Comparison of ENCODE assay signal across 9 cellular contexts in genomic region chr19:56348289-56348877, GRCh38. TPM values are rescaled to one million over a fixed set of nuclear protein-coding genes. Genes with fewer than 3 reads are reported as not detected.
DNase-seq lines count a peak whose midpoint lies in the region; ATAC-seq and TF ChIP-seq lines count a peak whose summit lies in the region.
"Had no signal": no experiment of that assay in that cellular context is flagged by ENCODE, and none has a peak within 500 bp of the region (broad histone marks: within the 10 kb centered on the region; RNA-seq: fewer than 3 reads in every experiment).

No MANE protein-coding gene starts in this region.

- no peak overlapping the region for H3K9ac ChIP-seq in colonic mucosa (ENCODE audit: low read depth in 2 of 2, low read length in 2 of 2)

- no peaks in the 10 kb centered on the region for H3K4me1 Mint-ChIP-seq in MCF 10A (ENCODE audit: insufficient read depth, unreplicated experiment)

- H3K4me3 ChIP-seq in breast epithelium (no peak overlapping the region), LNCaP clone FGC (ENCODE audit: low read depth, low read length) (no peak overlapping the region), astrocyte of the cerebellum (ENCODE audit: low read depth, low read length) (no peak overlapping the region), colonic mucosa (no peak overlapping the region)

- in situ Hi-C loops in astrocyte of the cerebellum (cut with HindIII; ENCODE audit: low sequenced_read_pairs): no loop called here

- H3K36me3 ChIP-seq in breast epithelium: no peaks in the 10 kb centered on the region
- H3K36me3 ChIP-seq in colonic mucosa: no peaks in the 10 kb centered on the region

- H3K9me3 Mint-ChIP-seq in MCF 10A (ENCODE audit: unreplicated experiment): peaks cover 14% of the 10 kb centered on the region

- TF ChIP-seq POLR2A in breast epithelium (IDR thresholded peaks at IDR 0.05): no peak

- no peaks in the 10 kb centered on the region for H3K27me3 ChIP-seq in breast epithelium
- H3K27me3 ChIP-seq in colonic mucosa: no peaks in the 10 kb centered on the region

- H3K36me3 Mint-ChIP-seq in MCF 10A (ENCODE audit: insufficient read depth, unreplicated experiment): no peaks in the 10 kb centered on the region

- no peaks in the 10 kb centered on the region for H3K4me1 ChIP-seq in breast epithelium
- H3K4me1 ChIP-seq in colonic mucosa: no peaks in the 10 kb centered on the region

- intact Hi-C loops in MCF 10A (cut with micrococcal nuclease): no loop called here
- intact Hi-C loops in breast epithelium (cut with DNase I; ENCODE audit: low total_unique reads): loop anchor here (5.0 kb wide), 1 partner anchor 284 kb away; no protein-coding TSS in a partner anchor
- intact Hi-C loops in colonic mucosa (cut with DNase I): no loop called here

- H3K9me3 ChIP-seq in breast epithelium (no peaks in the 10 kb centered on the region), colonic mucosa (no peaks in the 10 kb centered on the region)

- H3K27me3 Mint-ChIP-seq in MCF 10A (ENCODE audit: insufficient read depth, unreplicated experiment): no peaks in the 10 kb centered on the region

- no peak overlapping the region for H3K4me3 Mint-ChIP-seq in MCF 10A (ENCODE audit: unreplicated experiment)

- no peak overlapping the region for H3K27ac Mint-ChIP-seq in MCF 10A (ENCODE audit: low read depth, unreplicated experiment)

- TF ChIP-seq CTCF in MCF 10A (IDR thresholded peaks at IDR 0.05; ENCODE audit: unreplicated experiment) (peak; percentile 32), breast epithelium (IDR thresholded peaks at IDR 0.05) (no peak), LNCaP clone FGC (IDR thresholded peaks at IDR 0.05; ENCODE audit: control insufficient read depth, extremely low read depth, insufficient read depth) (peak; percentile 27; the same call in 1 of the 2 replicates), astrocyte of the cerebellum (IDR thresholded peaks at IDR 0.05; ENCODE audit: low read depth, low read length, missing control alignments) (peak; percentile 9), colonic mucosa (IDR thresholded peaks at IDR 0.05) (no peak)

- CTCF ChIA-PET in MCF 10A (lab: Yijun Ruan, JAX): interaction anchor here (0.6 to 2.5 kb wide), 23 partner anchors 12 to 716 kb away, joined by 3 to 35 read pairs (median 4); no protein-coding TSS in a partner anchor

- H3K27ac ChIP-seq in breast epithelium (no peak overlapping the region), colonic mucosa (no peak overlapping the region)

- POLR2A ChIA-PET in MCF 10A (lab: Yijun Ruan, JAX): interaction anchor here (0.6 kb wide), 2 partner anchors 34 to 705 kb away, joined by 3 read pairs; partner anchors contain the start of genes ZNF581 and ZSCAN5A

- peak; percentile 20 for DNase-seq in MCF 10A (ENCODE audit: unreplicated experiment)
- no peak for DNase-seq in breast epithelium (ENCODE audit: low spot score in 2 of 2)
- no peak for DNase-seq in LNCaP clone FGC (ENCODE audit: low read depth)
- no peak for DNase-seq in astrocyte of the cerebellum (ENCODE audit: low read depth)
- peak in 2 of 3 donors; percentile 6 to 27 for DNase-seq in stimulated activated CD4-positive, alpha-beta T cell treated with anti-CD3 and anti-CD28 coated beads, TNF-alpha, amount 100 ng/mL, for 48 hours (ENCODE audit: low read depth in 3 of 3)
- no peak for DNase-seq in T-helper 9 cell
- DNase-seq in colonic mucosa: no peak
- DNase-seq: glutamatergic neuron had no signal

- BruUV-seq in MCF 10A (replicated peaks; lab: Mats Ljungman, UMichigan): no TSS peak

- ATAC-seq in GM18858 (IDR thresholded peaks at IDR 0.05; ENCODE audit: unreplicated experiment): no peak

RNA-seq across cellular contexts. Expression of gene ZSCAN5A, which starts 33.7 kb away (rescaled TPM):
- total RNA-seq in MCF 10A (2022) (6.2 and 8.1 TPM in 2 replicates), breast epithelium (10 to 100 TPM in 2 of 3 donors, 1 to 10 TPM in 1; 6.2 to 13.3 (median 12.5) TPM), colonic mucosa (10 to 100 TPM in 1 of 2 donors, 1 to 10 TPM in 1; 9.8 to 12.1 TPM)

RNA-seq across cellular contexts. Expression of gene ZNF582, which starts 45.0 kb away (rescaled TPM):
- total RNA-seq in MCF 10A (2022) (not detected in 2 replicates), breast epithelium (1 to 10 TPM; 4.3 to 9.5 (median 8.2) TPM), colonic mucosa (1 to 10 TPM; 1.1 to 1.4 TPM)

RNA-seq across cellular contexts. Expression of gene ZNF583, which starts 55.7 kb away (rescaled TPM):
- total RNA-seq in MCF 10A (2022): 1.8 and 2.8 TPM in 2 replicates
- total RNA-seq in breast epithelium: 1 to 10 TPM; 4.0 to 8.8 (median 5.2) TPM
- 1 to 10 TPM; 1.3 to 2.1 TPM for total RNA-seq in colonic mucosa

Comparison
In these comparisons a context has a peak if more than half of its experiments do, and no peak if none do; other contexts are left out.
1. DNase-seq: peak in MCF 10A (single experiment) and stimulated activated CD4-positive, alpha-beta T cell treated with anti-CD3 and anti-CD28 coated beads, TNF-alpha, amount 100 ng/mL, for 48 hours (2 of 3); none in breast epithelium (0 of 2), LNCaP clone FGC (single experiment), astrocyte of the cerebellum (single experiment), T-helper 9 cell (single experiment) and colonic mucosa (single experiment).
2. CTCF ChIP-seq: peak in MCF 10A (single experiment), LNCaP clone FGC (single experiment) and astrocyte of the cerebellum (single experiment); none in breast epithelium (0 of 3) and colonic mucosa (single experiment).